ENCODE assay signal across 9 cellular contexts in the genomic region with DNA sequence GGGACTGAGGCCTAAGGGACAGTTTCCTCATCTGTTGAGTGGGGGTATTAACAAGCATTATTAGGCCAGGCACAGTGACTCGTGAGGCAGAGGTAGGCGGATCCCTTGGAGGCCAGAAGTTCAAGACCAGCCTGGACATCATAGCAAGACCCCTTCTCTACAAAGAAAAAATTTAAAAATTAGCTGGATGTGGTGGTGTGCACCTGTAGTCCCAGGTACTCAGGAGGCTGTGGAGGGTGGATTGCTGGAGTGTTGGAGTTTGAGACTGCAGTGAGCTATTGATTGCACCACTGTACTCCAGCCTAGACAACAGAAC. TPM values are rescaled to one million over a fixed set of nuclear protein-coding genes. Genes with fewer than 3 reads are reported as not detected.
A peak's percentile ranks its signal among the peaks of the same experiment; 100 is the strongest.
DNase-seq lines count a peak whose midpoint lies in the region; ATAC-seq and TF ChIP-seq lines count a peak whose summit lies in the region.
"Had no signal": no experiment of that assay in that cellular context is flagged by ENCODE, and none has a peak within 500 bp of the region (broad histone marks: within the 10 kb centered on the region; RNA-seq: fewer than 3 reads in every experiment).

No MANE protein-coding gene starts in this region.

- H3K4me3 ChIP-seq in brain microvascular endothelial cell (ENCODE audit: low read depth, low read length) (no peak overlapping the region), muscle layer of colon (ENCODE audit: low read depth in 1 of 2, low read length in 2 of 2) (no peak overlapping the region), transverse colon (no peak overlapping the region)

- intact Hi-C loops in transverse colon (cut with DNase I; ENCODE audit: low total_unique reads), result no loop called here

- H3K9me3 Mint-ChIP-seq in activated T-cell treated with anti-CD3 and anti-CD28 coated beads, Interleukin-2, amount 50 U/mL, for 24 hours, result no peaks in the 10 kb centered on the region

- WGBS in transverse colon (ENCODE audit: low coverage in 1 of 2), 2 donors, result 55% methylated on average over 2 of the region's 2 CpGs; no CpG with 5 or more reads in 1 of the 2 donors

- H3K4me1 ChIP-seq in muscle layer of colon (ENCODE audit: insufficient read depth, low read length), result peaks cover 18% of the 10 kb centered on the region
- H3K4me1 ChIP-seq in transverse colon, result peaks cover 17 to 26% (median 20%) of the 10 kb centered on the region in 4 donors

- no peak for ATAC-seq in GM19035 (IDR thresholded peaks at IDR 0.05; ENCODE audit: unreplicated experiment)

- H3K27ac Mint-ChIP-seq in activated T-cell treated with anti-CD3 and anti-CD28 coated beads, Interleukin-2, amount 50 U/mL, for 24 hours, result peak overlapping the region; percentile 88

- TF ChIP-seq EP300 in transverse colon (IDR thresholded peaks at IDR 0.05; ENCODE audit: low read depth), result no peak

- no peak for DNase-seq in activated T-cell treated with anti-CD3 and anti-CD28 coated beads, Interleukin-2, amount 50 U/mL, for 24 hours
- DNase-seq in activated T-cell treated with anti-CD3 and anti-CD28 coated beads for 4 hours (no peak), brain microvascular endothelial cell (no peak), transverse colon (no peak), DMS 273 treated with DMSO at 0.1 percent for 48 hours (lab: John Stamatoyannopoulos, UW) (no peak)
- DNase-seq in activated CD8-positive, alpha-beta memory T cell treated with anti-CD3 and anti-CD28 coated beads for 24 hours, result no peak
- DNase-seq: stimulated activated CD4-positive, alpha-beta T cell treated with anti-CD3 and anti-CD28 coated beads, Interleukin-2, amount 100 ng/mL, for 48 hours had no signal

- H3K9ac ChIP-seq in muscle layer of colon (ENCODE audit: low read length), result peak overlapping the region; percentile 27

- H3K4me3 Mint-ChIP-seq in activated T-cell treated with anti-CD3 and anti-CD28 coated beads, Interleukin-2, amount 50 U/mL, for 24 hours, result no peak overlapping the region

- no peaks in the 10 kb centered on the region for H3K36me3 ChIP-seq in brain microvascular endothelial cell (replicated peaks)
- H3K36me3 ChIP-seq in muscle layer of colon (ENCODE audit: insufficient read depth, low read length), result no peaks in the 10 kb centered on the region
- H3K36me3 ChIP-seq in transverse colon, result no peaks in the 10 kb centered on the region

- H3K9me3 ChIP-seq in muscle layer of colon (ENCODE audit: low read length) (no peaks in the 10 kb centered on the region), transverse colon (no peaks in the 10 kb centered on the region)

- H3K27ac ChIP-seq in brain microvascular endothelial cell, result peak overlapping the region; percentile 99
- H3K27ac ChIP-seq in muscle layer of colon (ENCODE audit: low read depth, low read length), result no peak overlapping the region
- H3K27ac ChIP-seq in transverse colon, result peak overlapping the region; percentile 83 to 85 (median 84)

- H3K27me3 ChIP-seq in brain microvascular endothelial cell (replicated peaks), result no peaks in the 10 kb centered on the region
- H3K27me3 ChIP-seq in muscle layer of colon (ENCODE audit: control insufficient read depth in 1 of 2, insufficient read depth in 2 of 2, low read length in 2 of 2), result no peaks in the 10 kb centered on the region
- H3K27me3 ChIP-seq in transverse colon, result no peaks in the 10 kb centered on the region

- no peaks in the 10 kb centered on the region for H3K36me3 Mint-ChIP-seq in activated T-cell treated with anti-CD3 and anti-CD28 coated beads, Interleukin-2, amount 50 U/mL, for 24 hours (ENCODE audit: low read depth)

- in situ Hi-C loops in brain microvascular endothelial cell (cut with HindIII; ENCODE audit: low pct_ligation_motif_present, low sequenced_read_pairs), result no loop called here
- in situ Hi-C loops in transverse colon (cut with MboI; ENCODE audit: low pct_ligation_motif_present in 1 of 4, low pct_unique_long_range_greater_than_20kb in 1 of 4, low sequenced_read_pairs in 3 of 4), result no loop called here

- peaks cover 23% of the 10 kb centered on the region for H3K4me1 Mint-ChIP-seq in activated T-cell treated with anti-CD3 and anti-CD28 coated beads, Interleukin-2, amount 50 U/mL, for 24 hours (ENCODE audit: low read depth)

- TF ChIP-seq POLR2A in transverse colon (IDR thresholded peaks at IDR 0.05), result no peak

- TF ChIP-seq CTCF in brain microvascular endothelial cell (IDR thresholded peaks at IDR 0.05; ENCODE audit: low read depth, low read length, missing control alignments) (no peak), transverse colon (IDR thresholded peaks at IDR 0.05) (no peak)

- no peaks in the 10 kb centered on the region for H3K27me3 Mint-ChIP-seq in activated T-cell treated with anti-CD3 and anti-CD28 coated beads, Interleukin-2, amount 50 U/mL, for 24 hours

RNA-seq across cellular contexts. Expression of a gene that starts 11.3 kb away (rescaled TPM):
- total RNA-seq in transverse colon, result 10 to 100 TPM; 14.5 to 64.7 (median 25.6) TPM

RNA-seq across cellular contexts. Expression of a gene that starts 32.7 kb away (rescaled TPM):
- 10 to 100 TPM; 38.8 to 42.6 (median 40.0) TPM for total RNA-seq in transverse colon

RNA-seq across cellular contexts. Expression of a gene that starts 40.4 kb away (rescaled TPM):
- 10 to 100 TPM in 1 of 4 donors, 1 to 10 TPM in 1, not detected in 2; 5.7 to 13.5 TPM for total RNA-seq in transverse colon

RNA-seq across cellular contexts. Expression of a gene that starts 41.8 kb away (rescaled TPM):
- 1 to 10 TPM in 2 of 4 donors, under 1 TPM in 1, not detected in 1; 1.00 to 4.3 (median 1.4) TPM for total RNA-seq in transverse colon

RNA-seq across cellular contexts. Expression of a gene that starts 50.0 kb away (rescaled TPM):
- 1 to 10 TPM in 3 of 4 donors, under 1 TPM in 1; 1.00 to 3.5 (median 1.2) TPM for total RNA-seq in transverse colon
